ENCODE assay signal across 30 cellular contexts in genomic region chr7:150524018-150524417, GRCh38. TPM values are rescaled to one million over a fixed set of nuclear protein-coding genes. Genes with fewer than 3 reads are reported as not detected.
DNase-seq lines count a peak whose midpoint lies in the region; ATAC-seq and TF ChIP-seq lines count a peak whose summit lies in the region.
"Had no signal": no experiment of that assay in that cellular context is flagged by ENCODE, and none has a peak within 500 bp of the region (broad histone marks: within the 10 kb centered on the region; RNA-seq: fewer than 3 reads in every experiment).

No MANE protein-coding gene starts in this region.

- no peaks in the 10 kb centered on the region for H3K79me2 ChIP-seq in GM23338 (replicated peaks; ENCODE audit: insufficient read depth)

- no peaks in the 10 kb centered on the region for H4K20me1 ChIP-seq in GM23338 (replicated peaks; ENCODE audit: insufficient read depth)
- H4K20me1 ChIP-seq: BLaER1 had no signal

- peak; percentile 46 for DNase-seq in activated naive CD4-positive, alpha-beta T cell treated with anti-CD3 and anti-CD28 coated beads for 36 hours
- DNase-seq in activated naive CD4-positive, alpha-beta T cell treated with anti-CD3 and anti-CD28 coated beads, Interleukin-2, amount 50 U/mL, for 16 hours, result no peak
- DNase-seq in GM23338 (ENCODE audit: low spot score) (peak; percentile 8), EL (no peak)
- no peak for DNase-seq in activated naive CD8-positive, alpha-beta T cell treated with anti-CD3 and anti-CD28 coated beads for 36 hours
- DNase-seq in stimulated activated effector memory CD8-positive, alpha-beta T cell treated with anti-CD3 and anti-CD28 coated beads, Interleukin-12 subunit alpha, Interleukin-12 subunit beta, amount 100 ng/mL, for 72 hours (ENCODE audit: low spot score in 2 of 2), result no peak
- DNase-seq: activated CD4-positive, CD25-positive, alpha-beta regulatory T cell treated with anti-CD3 and anti-CD28 coated beads, Interleukin-2, amount 50 U/mL, for 72 hours; activated effector memory CD4-positive, alpha-beta T cell treated with anti-CD3 and anti-CD28 coated beads, Interleukin-2, amount 50 U/mL, for 16 hours; Calu3; DMS79 treated with DMSO at 0.1 percent for 48 hours; effector CD4-positive, alpha-beta T cell; HFFc6; islet precursor cell; midbrain; MV-4-11; NCI-H1436 treated with DMSO at 0.1 percent for 48 hours; NCI-H82; ovary; SJCRH30; upper lobe of right lung had no signal

- H3K27me3 ChIP-seq in GM23338 (ENCODE audit: insufficient read depth), result 0 out of 2 replicates have a peak, but pooled peaks cover 2% of the 10 kb centered on the region
- H3K27me3 ChIP-seq: BLaER1, ovary, upper lobe of right lung had no signal

- CTCF ChIA-PET in activated naive CD4-positive, alpha-beta T cell treated with anti-CD3 and anti-CD28 coated beads for 36 hours (lab: Charles Lee), result interaction anchor here (1.0 kb wide), 1 partner anchor 250 kb away, joined by 3 read pairs; no protein-coding TSS in a partner anchor

- H3K27ac Mint-ChIP-seq in activated naive CD4-positive, alpha-beta T cell treated with anti-CD3 and anti-CD28 coated beads for 36 hours, result peak overlapping the region; percentile 82
- no peak overlapping the region for H3K27ac Mint-ChIP-seq in GM23338
- H3K27ac Mint-ChIP-seq in activated naive CD8-positive, alpha-beta T cell treated with anti-CD3 and anti-CD28 coated beads for 36 hours, result peak overlapping the region; percentile 79
- H3K27ac Mint-ChIP-seq in stimulated activated effector memory CD8-positive, alpha-beta T cell treated with anti-CD3 and anti-CD28 coated beads, Interleukin-12 subunit alpha, Interleukin-12 subunit beta, amount 100 ng/mL, for 72 hours, result no peak overlapping the region
- H3K27ac Mint-ChIP-seq: HFFc6 had no signal

- peak overlapping the region; percentile 72; the same call in 1 of the 2 replicates for H3K4me2 ChIP-seq in GM23338
- H3K4me2 ChIP-seq: BLaER1, smooth muscle cell had no signal

- no peaks in the 10 kb centered on the region for H3F3A ChIP-seq in GM23338 (replicated peaks; ENCODE audit: low read depth)

- H3K4me1 ChIP-seq in GM23338 (ENCODE audit: insufficient read depth), result peaks cover 26% of the 10 kb centered on the region
- H3K4me1 ChIP-seq: BLaER1, SJCRH30, upper lobe of right lung had no signal

- intact Hi-C loops in activated naive CD4-positive, alpha-beta T cell treated with anti-CD3 and anti-CD28 coated beads for 36 hours (cut with micrococcal nuclease), result no loop called here

- peaks cover 60% of the 10 kb centered on the region for H3K4me1 Mint-ChIP-seq in activated naive CD4-positive, alpha-beta T cell treated with anti-CD3 and anti-CD28 coated beads for 36 hours (ENCODE audit: low read depth)
- peaks cover 29% of the 10 kb centered on the region for H3K4me1 Mint-ChIP-seq in GM23338
- peaks cover 63% of the 10 kb centered on the region for H3K4me1 Mint-ChIP-seq in activated naive CD8-positive, alpha-beta T cell treated with anti-CD3 and anti-CD28 coated beads for 36 hours
- peaks cover 36% of the 10 kb centered on the region for H3K4me1 Mint-ChIP-seq in stimulated activated effector memory CD8-positive, alpha-beta T cell treated with anti-CD3 and anti-CD28 coated beads, Interleukin-12 subunit alpha, Interleukin-12 subunit beta, amount 100 ng/mL, for 72 hours

- ATAC-seq in GM23338 (peak; percentile 95), GM18519 (IDR thresholded peaks at IDR 0.05; ENCODE audit: low FRiP score, unreplicated experiment) (no peak)
- peak; percentile 74 for ATAC-seq in stimulated activated effector memory CD8-positive, alpha-beta T cell treated with anti-CD3 and anti-CD28 coated beads, Interleukin-12 subunit alpha, Interleukin-12 subunit beta, amount 100 ng/mL, for 72 hours
- ATAC-seq: upper lobe of right lung had no signal

- no peak for TF ChIP-seq CTCF in GM23338 (conservative IDR thresholded peaks at IDR 0.05; ENCODE audit: low read depth in 2 of 2)

- H3K9me3 Mint-ChIP-seq in activated naive CD4-positive, alpha-beta T cell treated with anti-CD3 and anti-CD28 coated beads for 36 hours, result peaks cover 21% of the 10 kb centered on the region
- peaks cover 17% of the 10 kb centered on the region for H3K9me3 Mint-ChIP-seq in GM23338
- peaks cover 40% of the 10 kb centered on the region for H3K9me3 Mint-ChIP-seq in activated naive CD8-positive, alpha-beta T cell treated with anti-CD3 and anti-CD28 coated beads for 36 hours
- peaks cover 13% of the 10 kb centered on the region for H3K9me3 Mint-ChIP-seq in stimulated activated effector memory CD8-positive, alpha-beta T cell treated with anti-CD3 and anti-CD28 coated beads, Interleukin-12 subunit alpha, Interleukin-12 subunit beta, amount 100 ng/mL, for 72 hours

- H3K36me3 Mint-ChIP-seq in activated naive CD4-positive, alpha-beta T cell treated with anti-CD3 and anti-CD28 coated beads for 36 hours (ENCODE audit: low read depth), result peaks cover 31% of the 10 kb centered on the region
- peaks cover 11% of the 10 kb centered on the region; the same call in 2 of the 3 replicates for H3K36me3 Mint-ChIP-seq in GM23338 (ENCODE audit: low read depth)
- H3K36me3 Mint-ChIP-seq in activated naive CD8-positive, alpha-beta T cell treated with anti-CD3 and anti-CD28 coated beads for 36 hours, result peaks cover 74% of the 10 kb centered on the region
- peaks cover 35% of the 10 kb centered on the region for H3K36me3 Mint-ChIP-seq in stimulated activated effector memory CD8-positive, alpha-beta T cell treated with anti-CD3 and anti-CD28 coated beads, Interleukin-12 subunit alpha, Interleukin-12 subunit beta, amount 100 ng/mL, for 72 hours

- H3K27ac ChIP-seq in GM23338 (ENCODE audit: low read depth), result no peak overlapping the region
- H3K27ac ChIP-seq: BLaER1, ovary, SJCRH30, upper lobe of right lung had no signal

- no peak overlapping the region for H3K4me3 Mint-ChIP-seq in activated naive CD4-positive, alpha-beta T cell treated with anti-CD3 and anti-CD28 coated beads for 36 hours
- H3K4me3 Mint-ChIP-seq in GM23338, result no peak overlapping the region
- no peak overlapping the region for H3K4me3 Mint-ChIP-seq in activated naive CD8-positive, alpha-beta T cell treated with anti-CD3 and anti-CD28 coated beads for 36 hours
- no peak overlapping the region for H3K4me3 Mint-ChIP-seq in stimulated activated effector memory CD8-positive, alpha-beta T cell treated with anti-CD3 and anti-CD28 coated beads, Interleukin-12 subunit alpha, Interleukin-12 subunit beta, amount 100 ng/mL, for 72 hours
- H3K4me3 Mint-ChIP-seq: HFFc6 had no signal

- peak overlapping the region; percentile 18; the same call in 1 of the 2 replicates for H3K4me3 ChIP-seq in GM23338
- H3K4me3 ChIP-seq: BLaER1, ovary, SJCRH30, smooth muscle cell, upper lobe of right lung had no signal

- no peaks in the 10 kb centered on the region for H3K36me3 ChIP-seq in GM23338 (ENCODE audit: insufficient read depth)
- H3K36me3 ChIP-seq: BLaER1, ovary, SJCRH30 had no signal

- peak overlapping the region; percentile 52; the same call in 1 of the 2 replicates for H2AFZ ChIP-seq in GM23338

- peaks cover 6% of the 10 kb centered on the region; the same call in 1 of the 2 replicates for H3K9me2 ChIP-seq in GM23338 (ENCODE audit: insufficient read depth)

- H3K27me3 Mint-ChIP-seq in activated naive CD4-positive, alpha-beta T cell treated with anti-CD3 and anti-CD28 coated beads for 36 hours (ENCODE audit: low read depth), result no peaks in the 10 kb centered on the region
- peaks cover 7% of the 10 kb centered on the region for H3K27me3 Mint-ChIP-seq in GM23338 (ENCODE audit: insufficient read depth, low read depth, poor library complexity)
- H3K27me3 Mint-ChIP-seq in activated naive CD8-positive, alpha-beta T cell treated with anti-CD3 and anti-CD28 coated beads for 36 hours, result no peaks in the 10 kb centered on the region

TF ChIP-seq in GM23338, 12 proteins besides CTCF, POLR2A, EP300 and RAD21:
- TF ChIP-seq CREB1 (CRISPR knock-in tag; IDR thresholded peaks at IDR 0.05; ENCODE audit: low read depth) (no peak), NANOG (IDR thresholded peaks at IDR 0.05; ENCODE audit: borderline replicate concordance) (no peak), ETS1 (IDR thresholded peaks at IDR 0.05) (no peak), JUNB (IDR thresholded peaks at IDR 0.05; ENCODE audit: unreplicated experiment) (no peak), POLR2AphosphoS5 (IDR thresholded peaks at IDR 0.05; ENCODE audit: low read depth) (no peak), ZNF114 (CRISPR knock-in tag; IDR thresholded peaks at IDR 0.05) (no peak)
TF ChIP-seq in GM23338: peak in this region for 0.

RNA-seq across cellular contexts. Expression of gene GIMAP7, which starts 9.3 kb away (rescaled TPM):
- 10 to 100 TPM; 41.6 TPM for total RNA-seq in activated naive CD4-positive, alpha-beta T cell treated with anti-CD3 and anti-CD28 coated beads for 36 hours
- total RNA-seq in GM23338 (2014; rRNA removed; shearing (Covaris generic)), result not detected in 2 replicates
- not detected in 2 replicates for polyA plus RNA-seq in GM23338 (2016; fragmentation: Nextera tagmentation; extraction: Ambion mirVana)
- total RNA-seq in activated naive CD8-positive, alpha-beta T cell treated with anti-CD3 and anti-CD28 coated beads for 36 hours, result 10 to 100 TPM; 36.1 to 37.9 TPM
- total RNA-seq: bronchial epithelial cell, Calu3, epithelial cell of proximal tubule, HFFc6, LHCN-M2, RPMI7951, SJCRH30, smooth muscle cell had no signal
- polyA plus RNA-seq: AG04450, neural cell, smooth muscle cell had no signal

RNA-seq across cellular contexts. Expression of gene GIMAP4, which starts 43.2 kb away (rescaled TPM):
- total RNA-seq in activated naive CD4-positive, alpha-beta T cell treated with anti-CD3 and anti-CD28 coated beads for 36 hours, result 100 to 1,000 TPM; 180 to 193 TPM
- not detected in 2 replicates for total RNA-seq in GM23338 (2014; rRNA removed; shearing (Covaris generic))
- polyA plus RNA-seq in GM23338 (2016; fragmentation: Nextera tagmentation; extraction: Ambion mirVana), result 0.19 TPM in 1 of 2 replicates, not detected in the other
- 10 to 100 TPM; 72.0 to 72.7 TPM for total RNA-seq in activated naive CD8-positive, alpha-beta T cell treated with anti-CD3 and anti-CD28 coated beads for 36 hours
- total RNA-seq: bronchial epithelial cell, Calu3, epithelial cell of proximal tubule, HFFc6, LHCN-M2, renal cortical epithelial cell, RPMI7951, SJCRH30, smooth muscle cell had no signal
- polyA plus RNA-seq: AG04450, neural cell, smooth muscle cell had no signal

Comparison
In these comparisons a context has a peak if more than half of its experiments do, and no peak if none do; other contexts are left out.
1. DNase-seq: peak in activated naive CD4-positive, alpha-beta T cell treated with anti-CD3 and anti-CD28 coated beads for 36 hours (single experiment) and GM23338 (single experiment); none in activated naive CD4-positive, alpha-beta T cell treated with anti-CD3 and anti-CD28 coated beads, Interleukin-2, amount 50 U/mL, for 16 hours (single experiment), activated naive CD8-positive, alpha-beta T cell treated with anti-CD3 and anti-CD28 coated beads for 36 hours (single experiment), stimulated activated effector memory CD8-positive, alpha-beta T cell treated with anti-CD3 and anti-CD28 coated beads, Interleukin-12 subunit alpha, Interleukin-12 subunit beta, amount 100 ng/mL, for 72 hours (0 of 2) and EL (single experiment).
2. H3K27ac Mint-ChIP-seq: peak in activated naive CD4-positive, alpha-beta T cell treated with anti-CD3 and anti-CD28 coated beads for 36 hours (single experiment) and activated naive CD8-positive, alpha-beta T cell treated with anti-CD3 and anti-CD28 coated beads for 36 hours (single experiment); none in GM23338 (single experiment) and stimulated activated effector memory CD8-positive, alpha-beta T cell treated with anti-CD3 and anti-CD28 coated beads, Interleukin-12 subunit alpha, Interleukin-12 subunit beta, amount 100 ng/mL, for 72 hours (single experiment).
3. RNA of gene GIMAP7, which starts 9.3 kb away (total RNA-seq): 41.6 TPM in activated naive CD4-positive, alpha-beta T cell treated with anti-CD3 and anti-CD28 coated beads for 36 hours and 36.1 to 37.9 TPM in activated naive CD8-positive, alpha-beta T cell treated with anti-CD3 and anti-CD28 coated beads for 36 hours; not detected in GM23338; every median in the first group is over 10 times any median in the second.
4. RNA of gene GIMAP4, which starts 43.2 kb away (total RNA-seq): 180 to 193 TPM in activated naive CD4-positive, alpha-beta T cell treated with anti-CD3 and anti-CD28 coated beads for 36 hours and 72.0 to 72.7 TPM in activated naive CD8-positive, alpha-beta T cell treated with anti-CD3 and anti-CD28 coated beads for 36 hours; not detected in GM23338; every median in the first group is over 10 times any median in the second.